ENCODE assay signal across 19 cellular contexts in the genomic region with DNA sequence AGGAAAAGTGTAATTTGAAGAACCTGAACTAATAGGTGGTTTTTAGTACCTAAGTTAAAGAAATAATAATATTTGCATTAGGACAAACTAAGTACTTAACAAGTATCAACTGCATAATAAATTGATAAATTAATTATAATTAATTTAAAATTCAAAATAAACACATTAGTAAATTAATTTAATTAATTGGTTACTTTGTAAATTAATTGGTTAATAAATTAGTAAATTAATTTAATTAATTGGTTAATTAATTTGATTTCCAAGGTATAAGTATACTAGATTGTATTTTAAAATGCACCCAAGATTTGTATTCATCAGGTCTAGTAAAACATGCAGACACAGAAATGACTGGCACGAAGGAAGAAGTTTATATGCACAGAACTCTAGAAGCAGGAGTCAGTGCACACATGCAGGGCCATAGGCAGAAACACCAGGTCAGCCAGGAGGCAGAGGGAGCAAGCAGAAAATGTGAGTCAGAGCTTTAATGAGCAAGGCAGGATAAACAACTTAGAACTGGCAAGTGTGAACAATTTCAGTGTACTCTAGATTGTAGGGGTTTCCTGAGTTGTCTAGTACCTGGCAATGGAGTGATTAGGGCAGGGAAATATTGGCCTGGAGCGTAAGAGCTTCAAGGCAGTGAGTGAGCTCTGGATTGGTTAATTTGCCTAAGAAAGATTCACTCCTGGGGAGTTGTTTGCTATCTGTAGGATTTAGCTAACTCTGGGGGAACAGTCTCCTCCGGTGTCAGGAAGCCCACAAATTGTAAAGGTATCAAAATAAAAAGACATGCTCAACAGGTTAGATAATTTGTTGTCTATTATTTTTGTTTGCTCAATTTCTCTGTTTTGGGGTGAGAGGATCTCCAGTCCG.
DNase-seq lines count a peak whose midpoint lies in the region; ATAC-seq, FAIRE-seq and TF ChIP-seq lines count a peak whose summit lies in the region.
"Had no signal": no experiment of that assay in that cellular context is flagged by ENCODE, and none has a peak within 500 bp of the region (broad histone marks: within the 10 kb centered on the region; RNA-seq: fewer than 3 reads in every experiment).

No MANE protein-coding gene starts in this region.

- H3K4me3 Mint-ChIP-seq in activated T-cell treated with anti-CD3 and anti-CD28 coated beads, Interleukin-2, amount 50 U/mL, for 4 hours = no peak overlapping the region
- H3K4me3 Mint-ChIP-seq: activated naive CD4-positive, alpha-beta T cell treated with anti-CD3 and anti-CD28 coated beads, Interleukin-2, amount 50 U/mL, for 24 hours; IgD-negative memory B cell had no signal

- no peak overlapping the region for H3K4me3 ChIP-seq in mucosa of descending colon
- H3K4me3 ChIP-seq: heart right ventricle, uterus had no signal

- no peaks in the 10 kb centered on the region for H3K9me3 ChIP-seq in mucosa of descending colon
- H3K9me3 ChIP-seq: heart right ventricle, uterus had no signal

- no peak overlapping the region for H3K27ac ChIP-seq in substantia nigra (ENCODE audit: low read depth, low read length, poor library complexity, severe bottlenecking)
- H3K27ac ChIP-seq: heart right ventricle, uterus had no signal

- peak; percentile 22 for ATAC-seq in mucosa of descending colon
- no peak for ATAC-seq in activated T-cell treated with anti-CD3 and anti-CD28 coated beads, Interleukin-2, amount 50 U/mL, for 4 hours
- ATAC-seq: activated CD4-positive, CD25-positive, alpha-beta regulatory T cell treated with anti-CD3 and anti-CD28 coated beads, Interleukin-2, amount 50 U/mL, for 24 hours; heart right ventricle had no signal

- H3K4me1 ChIP-seq in mucosa of descending colon (ENCODE audit: low read depth) = no peaks in the 10 kb centered on the region
- H3K4me1 ChIP-seq: heart right ventricle, uterus had no signal

- H3K27me3 Mint-ChIP-seq in activated T-cell treated with anti-CD3 and anti-CD28 coated beads, Interleukin-2, amount 50 U/mL, for 4 hours (ENCODE audit: low read depth) = no peaks in the 10 kb centered on the region
- H3K27me3 Mint-ChIP-seq: activated naive CD4-positive, alpha-beta T cell treated with anti-CD3 and anti-CD28 coated beads, Interleukin-2, amount 50 U/mL, for 24 hours had no signal

- no peaks in the 10 kb centered on the region for H3K36me3 ChIP-seq in mucosa of descending colon (ENCODE audit: low read depth)
- H3K36me3 ChIP-seq: heart right ventricle, uterus had no signal

- TF ChIP-seq CTCF in mucosa of descending colon (IDR thresholded peaks at IDR 0.05) (no peak), GM13977 (IDR thresholded peaks at IDR 0.05; ENCODE audit: extremely low read depth, insufficient read depth, missing control alignments) (no peak)

- H3K9me3 Mint-ChIP-seq in activated T-cell treated with anti-CD3 and anti-CD28 coated beads, Interleukin-2, amount 50 U/mL, for 4 hours = no peaks in the 10 kb centered on the region
- H3K9me3 Mint-ChIP-seq: activated naive CD4-positive, alpha-beta T cell treated with anti-CD3 and anti-CD28 coated beads, Interleukin-2, amount 50 U/mL, for 24 hours; IgD-negative memory B cell had no signal

- in situ Hi-C loops in GM13977 (cut with MboI; ENCODE audit: low pct_unique_long_range_greater_than_20kb, low sequenced_read_pairs, unreplicated experiment) = no loop called here

- H3K36me3 Mint-ChIP-seq in activated T-cell treated with anti-CD3 and anti-CD28 coated beads, Interleukin-2, amount 50 U/mL, for 4 hours (ENCODE audit: insufficient read depth) = no peaks in the 10 kb centered on the region
- H3K36me3 Mint-ChIP-seq: activated naive CD4-positive, alpha-beta T cell treated with anti-CD3 and anti-CD28 coated beads, Interleukin-2, amount 50 U/mL, for 24 hours; IgD-negative memory B cell had no signal

- no peaks in the 10 kb centered on the region for H3K4me1 Mint-ChIP-seq in activated T-cell treated with anti-CD3 and anti-CD28 coated beads, Interleukin-2, amount 50 U/mL, for 4 hours (ENCODE audit: low read depth)
- H3K4me1 Mint-ChIP-seq: activated naive CD4-positive, alpha-beta T cell treated with anti-CD3 and anti-CD28 coated beads, Interleukin-2, amount 50 U/mL, for 24 hours; IgD-negative memory B cell had no signal

- intact Hi-C loops in mucosa of descending colon (cut with DNase I, micrococcal nuclease) = no loop called here

- DNase-seq in H4 (ENCODE audit: low spot score) (peak; percentile 75), NCI-H446 (lab: John Stamatoyannopoulos, UW) (peak; percentile 4 to 64), mucosa of descending colon (no peak), substantia nigra (lab: John Stamatoyannopoulos, UW) (no peak), OCI-M1 (lab: John Stamatoyannopoulos, UW) (no peak), GM13977 (ENCODE audit: low spot score) (no peak)
- DNase-seq in activated T-cell treated with anti-CD3 and anti-CD28 coated beads, Interleukin-2, amount 50 U/mL, for 4 hours = no peak
- DNase-seq: activated CD8-positive, alpha-beta memory T cell treated with anti-CD3 and anti-CD28 coated beads, Interleukin-2, amount 50 U/mL, for 4 hours; C1 segment of cervical spinal cord; central memory CD4-positive, alpha-beta T cell; heart right ventricle; stimulated activated naive CD4-positive, alpha-beta T cell; uterus had no signal

- FAIRE-seq in colon (lab: Jason Lieb, UNC) = peak; percentile 90
- FAIRE-seq: endothelial cell of umbilical vein, GM12891 had no signal

Comparison
In these comparisons a context has a peak if more than half of its experiments do, and no peak if none do; other contexts are left out.
1. DNase-seq: peak in H4 (single experiment) and NCI-H446 (2 of 2); none in mucosa of descending colon (0 of 3), substantia nigra (0 of 49), activated T-cell treated with anti-CD3 and anti-CD28 coated beads, Interleukin-2, amount 50 U/mL, for 4 hours (single experiment), OCI-M1 (single experiment) and GM13977 (single experiment).